ENCODE assay signal across 1 cellular context in genomic region chr5:456351-457194, GRCh38.
TF ChIP-seq lines count a peak whose summit lies in the region.

No MANE protein-coding gene starts in this region.

TF ChIP-seq in HepG2, 621 proteins besides CTCF, POLR2A, EP300 and RAD21:
- peak; percentile 27 for TF ChIP-seq AGO2 (optimal IDR thresholded peaks at IDR 0.05; ENCODE audit: low read depth, low read length)
- TF ChIP-seq HMG20B (CRISPR knock-in tag; conservative IDR thresholded peaks at IDR 0.05): no peak
- no peak for TF ChIP-seq RFXANK (CRISPR knock-in tag; IDR thresholded peaks at IDR 0.05)
TF ChIP-seq in HepG2: peak in this region for 1.
